26 cellular contexts compared by ENCODE assay signal in genomic region chr21:29649370-29649963, GRCh38.
DNase-seq lines count a peak whose midpoint lies in the region; TF ChIP-seq lines count a peak whose summit lies in the region.
"Had no signal": no experiment of that assay in that cellular context is flagged by ENCODE, and none has a peak within 500 bp of the region (broad histone marks: within the 10 kb centered on the region; RNA-seq: fewer than 3 reads in every experiment).

No MANE protein-coding gene starts in this region.

- no peak for DNase-seq in CD8-positive, alpha-beta memory T cell
- peak; percentile 26 to 61 for DNase-seq in HL-60 (ENCODE audit: low read depth in 1 of 2, low spot score in 1 of 2)
- peak; percentile 95 for DNase-seq in SHP77 treated with DMSO at 0.1 percent for 48 hours (lab: John Stamatoyannopoulos, UW)
- DNase-seq in iPS-NIHi7 (ENCODE audit: extremely low spot score): peak; percentile 16
- DNase-seq in midbrain (lab: John Stamatoyannopoulos, UW): no peak
- no peak for DNase-seq in stimulated activated CD8-positive, alpha-beta memory T cell treated with anti-CD3 and anti-CD28 coated beads, Interleukin-4, amount 100 ng/mL, for 48 hours
- no peak for DNase-seq in dedifferentiated amniotic fluid mesenchymal stem cell (ENCODE audit: extremely low spot score)
- DNase-seq: activated CD8-positive, alpha-beta memory T cell treated with anti-CD3 and anti-CD28 coated beads, Interleukin-2, amount 10 ng/mL, durations not matched to agents 7 days and 5 days; activated naive CD4-positive, alpha-beta T cell treated with anti-CD3 and anti-CD28 coated beads, Interleukin-2, amount 50 U/mL, for 16 hours; amygdala; islet precursor cell; natural killer cell; NCI-H1105; NCI-H1930; NCI-H526 treated with DMSO at 0.1 percent for 48 hours; ovary; stimulated activated CD4-positive, alpha-beta T cell treated with anti-CD3 and anti-CD28 coated beads, Interleukin-1b, Interleukin-23, amount 100 ng/mL, for 48 hours; stomach; T-helper 2 cell; tibial artery had no signal

- H3K4me1 Mint-ChIP-seq in CD8-positive, alpha-beta memory T cell: no peaks in the 10 kb centered on the region
- H3K4me1 Mint-ChIP-seq: activated CD8-positive, alpha-beta memory T cell treated with anti-CD3 and anti-CD28 coated beads, Interleukin-2, amount 10 ng/mL, durations not matched to agents 7 days and 5 days; natural killer cell; WTC11 had no signal

- peaks cover 0 to 1% (median 0%) of the 10 kb centered on the region in 5 donors for H3K9me3 Mint-ChIP-seq in CD8-positive, alpha-beta memory T cell
- H3K9me3 Mint-ChIP-seq: activated T-helper 1 cell treated with anti-CD3 and anti-CD28 coated beads, Interleukin-12 subunit alpha, Interleukin-12 subunit beta, Interleukin-2, Interleukin-4 antibody, amounts not matched to agents 30 ng/mL and 10 ng/mL and 1 ng/mL, durations not matched to agents 14 hours and 24 hours and 36 hours; WTC11 had no signal

- no peaks in the 10 kb centered on the region for H3K9me3 ChIP-seq in CD8-positive, alpha-beta memory T cell (ENCODE audit: low read length)
- H3K9me3 ChIP-seq: breast epithelium, ovary, tibial artery had no signal

- H3K36me3 Mint-ChIP-seq in CD8-positive, alpha-beta memory T cell: peaks cover 0 to 4% (median 3%) of the 10 kb centered on the region in 3 donors
- H3K36me3 Mint-ChIP-seq: activated CD8-positive, alpha-beta memory T cell treated with anti-CD3 and anti-CD28 coated beads, Interleukin-2, amount 10 ng/mL, durations not matched to agents 7 days and 5 days; natural killer cell; WTC11 had no signal

- TF ChIP-seq CTCF in HL-60 (IDR thresholded peaks at IDR 0.05; ENCODE audit: insufficient read depth, low read length): no peak

- no peak overlapping the region for H3K4me3 Mint-ChIP-seq in CD8-positive, alpha-beta memory T cell
- H3K4me3 Mint-ChIP-seq: activated CD8-positive, alpha-beta memory T cell treated with anti-CD3 and anti-CD28 coated beads, Interleukin-2, amount 10 ng/mL, durations not matched to agents 7 days and 5 days; activated T-helper 1 cell treated with anti-CD3 and anti-CD28 coated beads, Interleukin-12 subunit alpha, Interleukin-12 subunit beta, Interleukin-2, Interleukin-4 antibody, amounts not matched to agents 30 ng/mL and 10 ng/mL and 1 ng/mL, durations not matched to agents 14 hours and 24 hours and 36 hours; natural killer cell; WTC11 had no signal

- CTCF ChIA-PET in CD8-positive, alpha-beta memory T cell (lab: Charles Lee): no interaction called here

- no peak overlapping the region for H3K27ac Mint-ChIP-seq in CD8-positive, alpha-beta memory T cell
- H3K27ac Mint-ChIP-seq: activated CD8-positive, alpha-beta memory T cell treated with anti-CD3 and anti-CD28 coated beads, Interleukin-2, amount 10 ng/mL, durations not matched to agents 7 days and 5 days; activated T-helper 1 cell treated with anti-CD3 and anti-CD28 coated beads, Interleukin-12 subunit alpha, Interleukin-12 subunit beta, Interleukin-2, Interleukin-4 antibody, amounts not matched to agents 30 ng/mL and 10 ng/mL and 1 ng/mL, durations not matched to agents 14 hours and 24 hours and 36 hours; natural killer cell; WTC11 had no signal

- no peaks in the 10 kb centered on the region for H3K27me3 ChIP-seq in CD8-positive, alpha-beta memory T cell (ENCODE audit: insufficient read depth, low read length, poor library complexity, severe bottlenecking)
- H3K27me3 ChIP-seq in HL-60 (ENCODE audit: insufficient read depth, poor library complexity, severe bottlenecking): no peaks in the 10 kb centered on the region
- H3K27me3 ChIP-seq: breast epithelium, ovary, stomach, tibial artery had no signal

- H3K4me1 ChIP-seq in CD8-positive, alpha-beta memory T cell (ENCODE audit: insufficient read depth, low read length): no peaks in the 10 kb centered on the region
- H3K4me1 ChIP-seq: breast epithelium, stomach, tibial artery had no signal

- no peaks in the 10 kb centered on the region for H3K27me3 Mint-ChIP-seq in CD8-positive, alpha-beta memory T cell

- no peaks in the 10 kb centered on the region for H3K36me3 ChIP-seq in CD8-positive, alpha-beta memory T cell (ENCODE audit: insufficient read depth, low read length)
- H3K36me3 ChIP-seq: breast epithelium, ovary, stomach, tibial artery had no signal

- H3K27ac ChIP-seq in CD8-positive, alpha-beta memory T cell (ENCODE audit: low read depth, low read length): peak overlapping the region; percentile 65
- peak overlapping the region; percentile 56 for H3K27ac ChIP-seq in HL-60 (replicated peaks)
- H3K27ac ChIP-seq: breast epithelium, ovary, RWPE1, SK-N-MC, stomach, tibial artery had no signal

- H3K4me3 ChIP-seq in CD8-positive, alpha-beta memory T cell (ENCODE audit: low read length): no peak overlapping the region
- H3K4me3 ChIP-seq in HL-60 (replicated peaks; ENCODE audit: insufficient read depth, low read length): no peak overlapping the region
- H3K4me3 ChIP-seq: breast epithelium, ovary, SK-N-MC, smooth muscle cell, stomach, tibial artery had no signal

- POLR2A ChIA-PET in CD8-positive, alpha-beta memory T cell (lab: Charles Lee): no interaction called here

Comparison
In these comparisons a context has a peak if more than half of its experiments do, and no peak if none do; other contexts are left out.
1. DNase-seq: peak in HL-60 (2 of 2), SHP77 treated with DMSO at 0.1 percent for 48 hours (single experiment) and iPS-NIHi7 (single experiment); none in CD8-positive, alpha-beta memory T cell (0 of 5), midbrain (single experiment), stimulated activated CD8-positive, alpha-beta memory T cell treated with anti-CD3 and anti-CD28 coated beads, Interleukin-4, amount 100 ng/mL, for 48 hours (single experiment) and dedifferentiated amniotic fluid mesenchymal stem cell (single experiment).